ENCODE assay signal across 19 cellular contexts in the genomic region with DNA sequence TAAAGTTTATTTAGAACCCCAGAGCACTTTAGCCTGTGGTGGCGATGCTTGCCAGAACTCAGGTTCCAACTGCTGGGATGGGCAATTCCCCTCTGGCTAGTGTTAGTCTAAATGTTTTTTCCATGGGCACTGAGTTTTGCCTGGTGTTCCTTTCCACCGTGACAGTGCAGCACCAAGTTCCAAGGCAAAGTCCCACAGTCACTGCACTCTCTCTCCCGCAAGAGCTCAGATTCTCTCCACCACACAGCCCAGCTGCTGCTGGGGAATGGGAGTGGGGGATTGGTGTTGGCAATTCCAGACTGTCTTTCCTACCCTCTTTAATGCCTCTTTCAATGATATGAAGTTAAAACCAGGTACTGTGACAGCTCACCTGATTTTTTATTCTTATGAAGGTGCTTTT.
DNase-seq lines count a peak whose midpoint lies in the region; ATAC-seq and TF ChIP-seq lines count a peak whose summit lies in the region.
"Had no signal": no experiment of that assay in that cellular context is flagged by ENCODE, and none has a peak within 500 bp of the region (broad histone marks: within the 10 kb centered on the region; RNA-seq: fewer than 3 reads in every experiment).

No MANE protein-coding gene starts in this region.

- no peak overlapping the region for H2BK20ac ChIP-seq in IMR-90 (ENCODE audit: low read depth, low read length)

- H3K79me1 ChIP-seq in IMR-90 (ENCODE audit: low read depth in 1 of 2, low read length in 2 of 2): no peaks in the 10 kb centered on the region

- no peak overlapping the region for H3K23ac ChIP-seq in IMR-90 (ENCODE audit: low read depth, low read length)

- no peak overlapping the region for H3K27ac Mint-ChIP-seq in stimulated activated effector memory CD8-positive, alpha-beta T cell treated with anti-CD3 and anti-CD28 coated beads, Interleukin-12 subunit alpha, Interleukin-12 subunit beta, amount 100 ng/mL, for 72 hours
- H3K27ac Mint-ChIP-seq: B cell; CD4-positive, alpha-beta T cell; CD8-positive, alpha-beta T cell had no signal

- no peaks in the 10 kb centered on the region for H3K9me3 ChIP-seq in left ventricle myocardium inferior (replicated peaks)
- no peaks in the 10 kb centered on the region for H3K9me3 ChIP-seq in IMR-90 (ENCODE audit: control insufficient read depth, insufficient read depth, low read length)
- H3K9me3 ChIP-seq in parathyroid adenoma (ENCODE audit: control insufficient read depth, low read length): no peaks in the 10 kb centered on the region
- H3K9me3 ChIP-seq in vagina: no peaks in the 10 kb centered on the region
- H3K9me3 ChIP-seq: A549, Caco-2 had no signal

- no peak overlapping the region for H4K5ac ChIP-seq in IMR-90 (ENCODE audit: low read depth, low read length)

- CTCF ChIA-PET in IMR-90 (lab: Yijun Ruan, JAX): no interaction called here

- in situ Hi-C loops in IMR-90 (cut with MboI; ENCODE audit: low sequenced_read_pairs): no loop called here

- DNase-seq in Right ventricle myocardium superior (no peak), left ventricle myocardium inferior (no peak), IMR-90 (no peak), myocyte (ENCODE audit: low read depth) (peak; percentile 60), vagina (ENCODE audit: extremely low spot score in 2 of 2) (no peak)
- no peak for DNase-seq in stimulated activated effector memory CD8-positive, alpha-beta T cell treated with anti-CD3 and anti-CD28 coated beads, Interleukin-12 subunit alpha, Interleukin-12 subunit beta, amount 100 ng/mL, for 72 hours (ENCODE audit: low spot score in 2 of 2)
- DNase-seq: AML-193; Caco-2; Calu3; CD4-positive, alpha-beta T cell; CD8-positive, alpha-beta T cell; DMS79 treated with DMSO at 0.1 percent for 48 hours; GF-D8 had no signal

- no peak overlapping the region; the same call in 2 of the 3 replicates for H2BK15ac ChIP-seq in IMR-90 (ENCODE audit: low read depth, low read length)

- peak overlapping the region; percentile 43; the same call in 1 of the 2 replicates for H2AK5ac ChIP-seq in IMR-90 (ENCODE audit: low read depth, low read length)

- no peak overlapping the region for H2BK5ac ChIP-seq in IMR-90 (ENCODE audit: low read depth, low read length, poor library complexity, severe bottlenecking)

- no peak for TF ChIP-seq RAD21 in IMR-90 (IDR thresholded peaks at IDR 0.05; ENCODE audit: low read length)

- dilution Hi-C loops in IMR-90 (cut with HindIII; ENCODE audit: low sequenced_read_pairs, unreplicated experiment): no loop called here

- H3K9ac ChIP-seq in IMR-90 (ENCODE audit: low read depth, low read length) (no peak overlapping the region), parathyroid adenoma (no peak overlapping the region)
- H3K9ac ChIP-seq: BLaER1 treated with 17β-estradiol and CSF1 and Interleukin-3, amounts not matched to agents 10 nM and 100 nM had no signal

- H2AK9ac ChIP-seq in IMR-90 (replicated peaks; ENCODE audit: low read depth, low read length, poor library complexity): no peak overlapping the region

- peak; percentile 51 for ATAC-seq in Right ventricle myocardium superior (ENCODE audit: poor library complexity)
- ATAC-seq in IMR-90 (ENCODE audit: low read depth): no peak
- ATAC-seq in stimulated activated effector memory CD8-positive, alpha-beta T cell treated with anti-CD3 and anti-CD28 coated beads, Interleukin-12 subunit alpha, Interleukin-12 subunit beta, amount 100 ng/mL, for 72 hours: no peak
- ATAC-seq: A549; CD8-positive, alpha-beta T cell had no signal

- H3K36me3 ChIP-seq in left ventricle myocardium inferior: no peaks in the 10 kb centered on the region
- H3K36me3 ChIP-seq in IMR-90 (ENCODE audit: control insufficient read depth, insufficient read depth, low read length): no peaks in the 10 kb centered on the region
- H3K36me3 ChIP-seq in parathyroid adenoma (ENCODE audit: control insufficient read depth, insufficient read depth, low read length): no peaks in the 10 kb centered on the region
- H3K36me3 ChIP-seq in vagina: no peaks in the 10 kb centered on the region
- H3K36me3 ChIP-seq: BLaER1 treated with 17β-estradiol and CSF1 and Interleukin-3, amounts not matched to agents 10 nM and 100 nM had no signal

- BruUV-seq in IMR-90 (replicated peaks; lab: Mats Ljungman, UMichigan): no TSS peak

- no peaks in the 10 kb centered on the region for H4K20me1 ChIP-seq in IMR-90 (ENCODE audit: insufficient read depth, low read length)
- H4K20me1 ChIP-seq: BLaER1 treated with 17β-estradiol and CSF1 and Interleukin-3, amounts not matched to agents 10 nM and 100 nM had no signal

- TF ChIP-seq CTCF in left ventricle myocardium inferior (IDR thresholded peaks at IDR 0.05; ENCODE audit: borderline replicate concordance) (no peak), IMR-90 (conservative IDR thresholded peaks at IDR 0.05; ENCODE audit: low read depth, low read length) (no peak), parathyroid adenoma (IDR thresholded peaks at IDR 0.05) (no peak), vagina (IDR thresholded peaks at IDR 0.05) (no peak)

- H3K14ac ChIP-seq in IMR-90 (replicated peaks; ENCODE audit: low read depth, low read length): no peak overlapping the region

- intact Hi-C loops in Right ventricle myocardium superior (cut with DNase I): no loop called here
- intact Hi-C loops in left ventricle myocardium inferior (cut with micrococcal nuclease): no loop called here
- intact Hi-C loops in IMR-90 (cut with micrococcal nuclease): no loop called here
- intact Hi-C loops in vagina (cut with DNase I): no loop called here

- TF ChIP-seq POLR2A in IMR-90 (IDR thresholded peaks at IDR 0.05; ENCODE audit: low read depth, low read length) (no peak), vagina (IDR thresholded peaks at IDR 0.05) (no peak)

- POLR2A ChIA-PET in IMR-90 (lab: Charles Lee; ENCODE audit: unreplicated experiment): no interaction called here

- H3K9me1 ChIP-seq in IMR-90 (ENCODE audit: insufficient read depth, low read length): 0 out of 2 replicates have a peak, but pooled peaks cover 2% of the 10 kb centered on the region

- no peak overlapping the region for H3K27ac ChIP-seq in left ventricle myocardium inferior (replicated peaks)
- H3K27ac ChIP-seq in IMR-90 (ENCODE audit: insufficient read depth, low read length): no peak overlapping the region
- no peak overlapping the region for H3K27ac ChIP-seq in parathyroid adenoma
- H3K27ac ChIP-seq in vagina: no peak overlapping the region
- H3K27ac ChIP-seq: 22Rv1; BLaER1 treated with 17β-estradiol and CSF1 and Interleukin-3, amounts not matched to agents 10 nM and 100 nM; C4-2B had no signal

- no peak overlapping the region; the same call in 1 of the 2 replicates for H3K4ac ChIP-seq in IMR-90 (ENCODE audit: low read depth, low read length)

- H3K4me1 ChIP-seq in left ventricle myocardium inferior (peaks cover 7% of the 10 kb centered on the region), IMR-90 (ENCODE audit: control insufficient read depth, insufficient read depth, low read length) (peaks cover 14% of the 10 kb centered on the region), parathyroid adenoma (peaks cover 17% of the 10 kb centered on the region), vagina (no peaks in the 10 kb centered on the region)

- H3K56ac ChIP-seq in IMR-90 (ENCODE audit: extremely low read depth, insufficient read depth, low read length): no peak overlapping the region

- H3K4me2 ChIP-seq in IMR-90 (ENCODE audit: low read depth, low read length) (no peak overlapping the region), parathyroid adenoma (ENCODE audit: low read length) (peak overlapping the region; percentile 15)
- H3K4me2 ChIP-seq: A549; BLaER1 treated with 17β-estradiol and CSF1 and Interleukin-3, amounts not matched to agents 10 nM and 100 nM had no signal

- WGBS in IMR-90 (ENCODE audit: extremely low coverage in 2 of 2, insufficient read length in 1 of 2), 2 experiments: no CpG with 5 or more reads among the region's 3 CpGs

- peak overlapping the region; percentile 42; the same call in 1 of the 2 replicates for H4K91ac ChIP-seq in IMR-90 (ENCODE audit: insufficient read depth, low read depth, low read length)

- no peaks in the 10 kb centered on the region for H3K36me3 Mint-ChIP-seq in stimulated activated effector memory CD8-positive, alpha-beta T cell treated with anti-CD3 and anti-CD28 coated beads, Interleukin-12 subunit alpha, Interleukin-12 subunit beta, amount 100 ng/mL, for 72 hours
- H3K36me3 Mint-ChIP-seq: CD8-positive, alpha-beta T cell had no signal

- no peak overlapping the region for H4K8ac ChIP-seq in IMR-90 (ENCODE audit: low read depth in 2 of 2, low read length in 2 of 2)

- H3K9me3 Mint-ChIP-seq in stimulated activated effector memory CD8-positive, alpha-beta T cell treated with anti-CD3 and anti-CD28 coated beads, Interleukin-12 subunit alpha, Interleukin-12 subunit beta, amount 100 ng/mL, for 72 hours: no peaks in the 10 kb centered on the region
- H3K9me3 Mint-ChIP-seq: CD4-positive, alpha-beta T cell; CD8-positive, alpha-beta T cell had no signal

- H3K4me1 Mint-ChIP-seq in stimulated activated effector memory CD8-positive, alpha-beta T cell treated with anti-CD3 and anti-CD28 coated beads, Interleukin-12 subunit alpha, Interleukin-12 subunit beta, amount 100 ng/mL, for 72 hours: no peaks in the 10 kb centered on the region
- H3K4me1 Mint-ChIP-seq: B cell had no signal

- no peaks in the 10 kb centered on the region for H3K27me3 ChIP-seq in left ventricle myocardium inferior (ENCODE audit: low read depth)
- no peaks in the 10 kb centered on the region for H3K27me3 ChIP-seq in IMR-90 (ENCODE audit: control insufficient read depth, insufficient read depth, low read length)
- no peaks in the 10 kb centered on the region for H3K27me3 ChIP-seq in parathyroid adenoma (ENCODE audit: control insufficient read depth, insufficient read depth, low read length)
- no peaks in the 10 kb centered on the region for H3K27me3 ChIP-seq in vagina
- H3K27me3 ChIP-seq: BLaER1 treated with 17β-estradiol and CSF1 and Interleukin-3, amounts not matched to agents 10 nM and 100 nM had no signal

- no peak overlapping the region for H2BK120ac ChIP-seq in IMR-90 (ENCODE audit: low read depth, low read length)

- H3K4me3 Mint-ChIP-seq in stimulated activated effector memory CD8-positive, alpha-beta T cell treated with anti-CD3 and anti-CD28 coated beads, Interleukin-12 subunit alpha, Interleukin-12 subunit beta, amount 100 ng/mL, for 72 hours: no peak overlapping the region
- H3K4me3 Mint-ChIP-seq: B cell; CD4-positive, alpha-beta T cell; CD8-positive, alpha-beta T cell had no signal

- H2AFZ ChIP-seq in IMR-90 (replicated peaks; ENCODE audit: low read length, poor library complexity) (no peak overlapping the region), parathyroid adenoma (peak overlapping the region; percentile 34)

- H3K79me2 ChIP-seq in parathyroid adenoma: no peaks in the 10 kb centered on the region

- no peak overlapping the region; the same call in 1 of the 2 replicates for H3K18ac ChIP-seq in IMR-90 (ENCODE audit: low read depth, low read length)

- no peak overlapping the region for H3K4me3 ChIP-seq in left ventricle myocardium inferior
- H3K4me3 ChIP-seq in IMR-90 (ENCODE audit: insufficient read depth, low read depth, low read length): no peak overlapping the region
- no peak overlapping the region for H3K4me3 ChIP-seq in parathyroid adenoma (ENCODE audit: low read depth, low read length)
- H3K4me3 ChIP-seq in vagina: no peak overlapping the region
- H3K4me3 ChIP-seq: A549; BLaER1 treated with 17β-estradiol and CSF1 and Interleukin-3, amounts not matched to agents 10 nM and 100 nM had no signal

TF ChIP-seq in IMR-90, 13 proteins besides CTCF, POLR2A, EP300 and RAD21 (continues in another document):
- TF ChIP-seq MAZ (IDR thresholded peaks at IDR 0.05; ENCODE audit: borderline replicate concordance, low read depth, low read length): no peak
